Comparison of ENCODE assay signal across 8 cellular contexts in the genomic region with DNA sequence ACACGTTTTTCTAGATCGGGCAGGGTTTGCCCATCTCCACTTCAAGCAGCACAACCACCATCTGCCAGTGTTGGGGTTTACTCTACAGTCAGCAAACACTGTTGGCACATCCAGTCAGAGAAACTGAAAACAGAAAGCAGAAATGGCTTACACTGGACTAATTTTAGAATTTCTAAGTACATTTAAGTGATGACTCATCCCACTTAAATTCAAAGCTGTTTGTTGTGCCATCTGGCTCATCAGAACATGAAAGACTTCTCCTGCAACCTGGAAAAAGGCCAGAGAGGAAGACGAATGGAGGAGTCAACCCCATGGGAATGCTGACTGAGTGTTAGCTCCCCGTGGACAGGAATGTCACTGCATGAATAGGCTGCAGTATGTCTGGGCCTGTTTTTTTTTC. TPM values are rescaled to one million over a fixed set of nuclear protein-coding genes. Genes with fewer than 3 reads are reported as not detected.
DNase-seq lines count a peak whose midpoint lies in the region; ATAC-seq, FAIRE-seq and TF ChIP-seq lines count a peak whose summit lies in the region.

No MANE protein-coding gene starts in this region.

- H3K4me1 ChIP-seq in HEK293 (ENCODE audit: control insufficient read depth, insufficient read depth, low read length): peaks cover 7% of the 10 kb centered on the region; the same call in 1 of the 2 replicates
- peaks cover 15% of the 10 kb centered on the region for H3K4me1 ChIP-seq in Karpas-422 (ENCODE audit: low read length)
- peaks cover 10% of the 10 kb centered on the region for H3K4me1 ChIP-seq in RWPE2 (ENCODE audit: insufficient read depth, poor library complexity, severe bottlenecking)

- no peaks in the 10 kb centered on the region for H3K9me3 ChIP-seq in HEK293 (ENCODE audit: control insufficient read depth, insufficient read depth, low read depth, low read length)
- H3K9me3 ChIP-seq in Karpas-422 (ENCODE audit: low read length): no peaks in the 10 kb centered on the region
- no peaks in the 10 kb centered on the region for H3K9me3 ChIP-seq in RWPE2 (ENCODE audit: severe bottlenecking)

- no peak overlapping the region for H3K27ac Mint-ChIP-seq in immature natural killer cell

- H3K79me2 ChIP-seq in Karpas-422 (ENCODE audit: low read length): no peaks in the 10 kb centered on the region

- H3K4me1 Mint-ChIP-seq in immature natural killer cell: no peaks in the 10 kb centered on the region

- no peak overlapping the region for H3K4me3 Mint-ChIP-seq in immature natural killer cell

- ATAC-seq in RWPE2 (ENCODE audit: low read depth): peak; percentile 95

- H3K27me3 Mint-ChIP-seq in immature natural killer cell (ENCODE audit: low read depth in 3 of 3): peaks cover 3 to 7% (median 4%) of the 10 kb centered on the region in 3 donors

- no peaks in the 10 kb centered on the region for H3K36me3 Mint-ChIP-seq in immature natural killer cell

- CTCF ChIA-PET in HEK293 (lab: Yijun Ruan, JAX): interaction anchor here (0.5 to 1.1 kb wide), 5 partner anchors 22 to 538 kb away, joined by 4 to 5 read pairs (median 4); no protein-coding TSS in a partner anchor

- POLR2A ChIA-PET in HEK293 (lab: Yijun Ruan, JAX): no interaction called here

- peak; percentile 8 for FAIRE-seq in endometrium (lab: Jason Lieb, UNC)

- no peaks in the 10 kb centered on the region for H4K20me1 ChIP-seq in Karpas-422 (ENCODE audit: insufficient read depth, low read depth, low read length)

- H3K9me2 ChIP-seq in Karpas-422 (replicated peaks; ENCODE audit: insufficient read depth, low read length): no peaks in the 10 kb centered on the region

- H3K36me3 ChIP-seq in HEK293 (ENCODE audit: control insufficient read depth in 2 of 2, insufficient read depth in 1 of 2, low read length in 2 of 2) (no peaks in the 10 kb centered on the region), Karpas-422 (ENCODE audit: insufficient read depth, low read length) (no peaks in the 10 kb centered on the region), RWPE2 (ENCODE audit: low read depth) (no peaks in the 10 kb centered on the region)

- peak overlapping the region; percentile 19; the same call in 1 of the 2 replicates for H3K27ac ChIP-seq in HEK293 (ENCODE audit: extremely low read depth, low read depth, low read length)
- no peak overlapping the region for H3K27ac ChIP-seq in Karpas-422 (ENCODE audit: low read length)
- H3K27ac ChIP-seq in RWPE2 (ENCODE audit: poor library complexity, severe bottlenecking): peak overlapping the region; percentile 21

- TF ChIP-seq CTCF in GM12864 (IDR thresholded peaks at IDR 0.05; ENCODE audit: low read depth, low read length, missing control alignments) (no peak), HEK293 (tag by site-specific recombination; IDR thresholded peaks at IDR 0.05) (no peak), RWPE2 (IDR thresholded peaks at IDR 0.05; ENCODE audit: poor library complexity, severe bottlenecking) (no peak)

- no peaks in the 10 kb centered on the region for H3K9me3 Mint-ChIP-seq in immature natural killer cell

- peak; percentile 98 for DNase-seq in A172 (ENCODE audit: low spot score)
- peak; percentile 69 for DNase-seq in GM12864 (ENCODE audit: low read depth)
- DNase-seq in Karpas-422: peak; percentile 73
- DNase-seq in RWPE2 (ENCODE audit: low spot score): peak; percentile 97
- DNase-seq in middle frontal gyrus (ENCODE audit: extremely low spot score, low spot score): peak; percentile 66
- no peak for DNase-seq in immature natural killer cell

- H3K27me3 ChIP-seq in Karpas-422 (ENCODE audit: low read length) (no peaks in the 10 kb centered on the region), RWPE2 (ENCODE audit: insufficient read depth, poor library complexity, severe bottlenecking) (no peaks in the 10 kb centered on the region)

- H3K4me3 ChIP-seq in GM12864 (ENCODE audit: low read depth, low read length) (peak overlapping the region; percentile 6; the same call in 1 of the 2 replicates), HEK293 (ENCODE audit: low read depth, low read length) (no peak overlapping the region), Karpas-422 (ENCODE audit: low read length) (no peak overlapping the region), RWPE2 (ENCODE audit: severe bottlenecking) (no peak overlapping the region)

- no peak overlapping the region for H2AFZ ChIP-seq in Karpas-422 (ENCODE audit: low read length)

- H3K9ac ChIP-seq in Karpas-422 (ENCODE audit: low read length): no peak overlapping the region

- H3K4me2 ChIP-seq in Karpas-422 (ENCODE audit: low read depth, low read length, poor library complexity, severe bottlenecking): peak overlapping the region; percentile 29

TF ChIP-seq in HEK293, 187 proteins besides CTCF, POLR2A, EP300 and RAD21 (continues in another document):
- TF ChIP-seq, protein P1, sequence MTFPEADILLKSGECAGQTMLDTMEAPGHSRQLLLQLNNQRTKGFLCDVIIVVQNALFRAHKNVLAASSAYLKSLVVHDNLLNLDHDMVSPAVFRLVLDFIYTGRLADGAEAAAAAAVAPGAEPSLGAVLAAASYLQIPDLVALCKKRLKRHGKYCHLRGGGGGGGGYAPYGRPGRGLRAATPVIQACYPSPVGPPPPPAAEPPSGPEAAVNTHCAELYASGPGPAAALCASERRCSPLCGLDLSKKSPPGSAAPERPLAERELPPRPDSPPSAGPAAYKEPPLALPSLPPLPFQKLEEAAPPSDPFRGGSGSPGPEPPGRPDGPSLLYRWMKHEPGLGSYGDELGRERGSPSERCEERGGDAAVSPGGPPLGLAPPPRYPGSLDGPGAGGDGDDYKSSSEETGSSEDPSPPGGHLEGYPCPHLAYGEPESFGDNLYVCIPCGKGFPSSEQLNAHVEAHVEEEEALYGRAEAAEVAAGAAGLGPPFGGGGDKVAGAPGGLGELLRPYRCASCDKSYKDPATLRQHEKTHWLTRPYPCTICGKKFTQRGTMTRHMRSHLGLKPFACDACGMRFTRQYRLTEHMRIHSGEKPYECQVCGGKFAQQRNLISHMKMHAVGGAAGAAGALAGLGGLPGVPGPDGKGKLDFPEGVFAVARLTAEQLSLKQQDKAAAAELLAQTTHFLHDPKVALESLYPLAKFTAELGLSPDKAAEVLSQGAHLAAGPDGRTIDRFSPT (tag by site-specific recombination; IDR thresholded peaks at IDR 0.05): peak; percentile 25; the same call in 1 of the 2 replicates
- peak; percentile 46; the same call in 1 of the 2 replicates for TF ChIP-seq ZNF76 (tag by site-specific recombination; IDR thresholded peaks at IDR 0.05; ENCODE audit: borderline replicate concordance, low read depth)
- TF ChIP-seq ZSCAN30 (tag by site-specific recombination; IDR thresholded peaks at IDR 0.05): 0 out of 2 replicates have a peak, but pooled peaks have one; percentile 27
- no peak for TF ChIP-seq ZNF768 (tag by site-specific recombination; IDR thresholded peaks at IDR 0.05)
- no peak for TF ChIP-seq ZNF501 (tag by site-specific recombination; IDR thresholded peaks at IDR 0.05)
- TF ChIP-seq ZEB2 (tag by site-specific recombination; IDR thresholded peaks at IDR 0.05): peak; percentile 75
- no peak for TF ChIP-seq ZNF514 (tag by site-specific recombination; IDR thresholded peaks at IDR 0.05)
- TF ChIP-seq FEZF1 (tag by site-specific recombination; IDR thresholded peaks at IDR 0.05): peak; percentile 54; the same call in 1 of the 2 replicates
- peak; percentile 52; the same call in 1 of the 2 replicates for TF ChIP-seq ZNF600 (tag by site-specific recombination; IDR thresholded peaks at IDR 0.05)
- peak; percentile 63; the same call in 1 of the 2 replicates for TF ChIP-seq OSR2 (tag by site-specific recombination; IDR thresholded peaks at IDR 0.05)
- TF ChIP-seq, protein P2, sequence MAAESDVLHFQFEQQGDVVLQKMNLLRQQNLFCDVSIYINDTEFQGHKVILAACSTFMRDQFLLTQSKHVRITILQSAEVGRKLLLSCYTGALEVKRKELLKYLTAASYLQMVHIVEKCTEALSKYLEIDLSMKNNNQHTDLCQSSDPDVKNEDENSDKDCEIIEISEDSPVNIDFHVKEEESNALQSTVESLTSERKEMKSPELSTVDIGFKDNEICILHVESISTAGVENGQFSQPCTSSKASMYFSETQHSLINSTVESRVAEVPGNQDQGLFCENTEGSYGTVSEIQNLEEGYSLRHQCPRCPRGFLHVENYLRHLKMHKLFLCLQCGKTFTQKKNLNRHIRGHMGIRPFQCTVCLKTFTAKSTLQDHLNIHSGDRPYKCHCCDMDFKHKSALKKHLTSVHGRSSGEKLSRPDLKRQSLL (tag by site-specific recombination; IDR thresholded peaks at IDR 0.05): no peak
- peak; percentile 69 for TF ChIP-seq GLIS1 (tag by site-specific recombination; IDR thresholded peaks at IDR 0.05)
- TF ChIP-seq ZSCAN16 (tag by site-specific recombination; IDR thresholded peaks at IDR 0.05): no peak
- TF ChIP-seq WT1 (tag by site-specific recombination; IDR thresholded peaks at IDR 0.05): peak; percentile 69; the same call in 1 of the 2 replicates
- no peak for TF ChIP-seq ZNF776 (tag by site-specific recombination; IDR thresholded peaks at IDR 0.05; ENCODE audit: borderline replicate concordance)
- TF ChIP-seq GLI2 (tag by site-specific recombination; IDR thresholded peaks at IDR 0.05; ENCODE audit: borderline replicate concordance, low read depth): no peak
- no peak for TF ChIP-seq ZNF585B (tag by site-specific recombination; IDR thresholded peaks at IDR 0.05)

RNA-seq across cellular contexts. Expression of a gene that starts 21.8 kb away (rescaled TPM):
- total RNA-seq in A172 (2014; rRNA removed; shearing (Covaris generic)): not detected in 2 replicates
- total RNA-seq in Karpas-422 (2014; rRNA removed; shearing (Covaris generic); ENCODE audit: low replicate concordance): 0.60 TPM in 1 of 2 replicates, not detected in the other
- under 1 TPM in 2 of 3 donors, not detected in 1; 0.56 to 0.57 TPM for polyA plus RNA-seq in immature natural killer cell

RNA-seq across cellular contexts. Expression of a gene that starts 30.3 kb away (rescaled TPM):
- not detected in 2 replicates for total RNA-seq in A172 (2014; rRNA removed; shearing (Covaris generic))
- 0.25 TPM in 1 of 2 replicates, not detected in the other for total RNA-seq in Karpas-422 (2014; rRNA removed; shearing (Covaris generic); ENCODE audit: low replicate concordance)
- polyA plus RNA-seq in immature natural killer cell: under 1 TPM in 2 of 3 donors, not detected in 1; 0.39 to 0.57 TPM

Comparison
In these comparisons a context has a peak if more than half of its experiments do, and no peak if none do; other contexts are left out.
1. DNase-seq: peak in A172 (single experiment), GM12864 (single experiment), Karpas-422 (single experiment), RWPE2 (single experiment) and middle frontal gyrus (single experiment); none in immature natural killer cell (0 of 3).